8 cellular contexts compared by ENCODE assay signal in genomic region chr1:235648407-235648907, GRCh38. TPM values are rescaled to one million over a fixed set of nuclear protein-coding genes. Genes with fewer than 3 reads are reported as not detected.
DNase-seq lines count a peak whose midpoint lies in the region; ATAC-seq and TF ChIP-seq lines count a peak whose summit lies in the region.

No MANE protein-coding gene starts in this region.

- intact Hi-C loops in dorsolateral prefrontal cortex (cut with DNase I): no loop called here

- no peaks in the 10 kb centered on the region for H3K9me3 Mint-ChIP-seq in neural crest cell

- peak overlapping the region in 11 of 59 donors; percentile 7 to 71 (median 53) for H3K27ac ChIP-seq in dorsolateral prefrontal cortex

- ATAC-seq in GM19463 (IDR thresholded peaks at IDR 0.05; ENCODE audit: unreplicated experiment): no peak

- TF ChIP-seq CTCF in dorsolateral prefrontal cortex (IDR thresholded peaks at IDR 0.05 in 54 of 56, conservative IDR thresholded peaks at IDR 0.05 in 2 of 56; ENCODE audit: low read depth in 1 of 56, partially characterized antibody in 56 of 56) (no peak), neural crest cell (conservative IDR thresholded peaks at IDR 0.05) (no peak)

- H3K27ac Mint-ChIP-seq in neural crest cell (ENCODE audit: unreplicated experiment): no peak overlapping the region

- H3K4me3 ChIP-seq in dorsolateral prefrontal cortex: peak overlapping the region; percentile 31 to 75 (median 59)

- DNase-seq in NCI-H187 (lab: John Stamatoyannopoulos, UW): peak; percentile 21 to 25
- no peak for DNase-seq in NCI-H187 treated with DMSO at 0.1 percent for 48 hours (lab: John Stamatoyannopoulos, UW)
- DNase-seq in NCI-H2227 treated with DMSO at 0.1 percent for 48 hours (lab: John Stamatoyannopoulos, UW): peak; percentile 40
- DNase-seq in dorsolateral prefrontal cortex: peak in 2 of 10 donors; percentile 20 to 88
- DNase-seq in neural crest cell (ENCODE audit: low read depth, low spot score): no peak
- DNase-seq in foreskin melanocyte: no peak
- no peak for DNase-seq in stimulated activated naive CD4-positive, alpha-beta T cell treated with Interleukin-2 at 50 U/mL for 16 hours (lab: John Stamatoyannopoulos, UW)

- peak overlapping the region; percentile 93 for H3K4me3 Mint-ChIP-seq in neural crest cell

- H3K4me1 Mint-ChIP-seq in neural crest cell: peaks cover 38% of the 10 kb centered on the region

- no peaks in the 10 kb centered on the region for H3K36me3 Mint-ChIP-seq in neural crest cell (ENCODE audit: low read depth)

- H3K27me3 Mint-ChIP-seq in neural crest cell (ENCODE audit: low read depth): peaks cover 58% of the 10 kb centered on the region

- peaks cover 0 to 61% (median 29%) of the 10 kb centered on the region in 45 donors for H3K27me3 ChIP-seq in dorsolateral prefrontal cortex

RNA-seq across cellular contexts. Expression of gene GNG4, which starts 1.1 kb away (rescaled TPM):
- total RNA-seq in dorsolateral prefrontal cortex (10 to 100 TPM in 118 of 120 experiments, 1 to 10 TPM in 2; 8.3 to 34.2 (median 19.1) TPM), neural crest cell (35.2 and 38.2 TPM in 2 replicates)

Comparison
In these comparisons a context has a peak if more than half of its experiments do, and no peak if none do; other contexts are left out.
1. DNase-seq: peak in NCI-H187 (2 of 2) and NCI-H2227 treated with DMSO at 0.1 percent for 48 hours (single experiment); none in NCI-H187 treated with DMSO at 0.1 percent for 48 hours (single experiment), neural crest cell (single experiment), foreskin melanocyte (single experiment) and stimulated activated naive CD4-positive, alpha-beta T cell treated with Interleukin-2 at 50 U/mL for 16 hours (single experiment).